1 cellular context compared by ENCODE assay signal in genomic region chr6:2958802-2959201, GRCh38.
TF ChIP-seq lines count a peak whose summit lies in the region.

No MANE protein-coding gene starts in this region.

TF ChIP-seq in A549, 52 proteins besides CTCF, POLR2A, EP300 and RAD21:
- TF ChIP-seq MYC (IDR thresholded peaks at IDR 0.05; ENCODE audit: borderline replicate concordance, low read length) (no peak), MAFK (IDR thresholded peaks at IDR 0.05; ENCODE audit: partially characterized antibody) (peak; percentile 5)
TF ChIP-seq in A549: peak in this region for 1.
